15 cellular contexts compared by ENCODE assay signal in the genomic region with DNA sequence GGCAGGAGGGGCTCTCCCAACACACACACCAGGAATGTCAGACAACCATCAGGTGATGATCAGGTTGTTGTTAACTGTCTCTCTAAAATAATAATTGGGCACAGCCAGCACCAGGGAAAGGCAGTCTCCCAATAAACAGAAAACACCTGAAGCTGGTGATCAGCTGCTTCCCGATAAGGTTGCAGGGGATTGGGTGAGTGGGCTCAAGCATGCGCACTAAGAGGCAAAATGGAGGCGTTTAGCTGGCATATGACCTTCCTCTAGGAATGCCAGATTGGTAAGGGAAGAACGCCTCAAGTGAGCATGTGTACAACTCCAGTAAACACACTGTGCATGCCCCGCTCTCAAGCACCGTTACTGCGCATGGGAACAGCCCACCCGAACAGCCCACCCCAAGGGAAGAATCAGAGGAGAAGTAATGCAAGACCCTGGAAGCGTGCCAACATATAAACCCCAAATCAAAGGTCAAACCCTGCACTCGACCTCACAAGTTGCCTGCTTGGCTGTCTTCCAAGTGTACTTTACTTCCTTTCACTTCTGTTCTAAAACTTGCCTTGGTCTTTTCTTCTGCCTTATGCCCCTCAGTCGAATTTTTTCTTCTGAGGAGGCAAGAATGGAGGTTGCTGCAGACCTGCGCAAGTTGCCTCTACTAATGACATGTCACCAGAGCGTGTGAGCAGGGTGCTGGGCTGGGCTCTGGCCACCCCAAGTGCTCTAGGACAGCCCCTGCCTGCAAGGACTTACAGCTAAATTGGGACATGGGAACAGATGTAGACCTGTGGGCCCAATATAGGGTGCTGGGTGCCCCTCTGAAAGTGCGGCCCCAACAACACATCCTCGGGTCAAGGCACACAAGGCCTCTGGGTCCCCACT.
DNase-seq lines count a peak whose midpoint lies in the region; ATAC-seq and TF ChIP-seq lines count a peak whose summit lies in the region.
"Had no signal": no experiment of that assay in that cellular context is flagged by ENCODE, and none has a peak within 500 bp of the region (broad histone marks: within the 10 kb centered on the region; RNA-seq: fewer than 3 reads in every experiment).

No MANE protein-coding gene starts in this region.

- no peaks in the 10 kb centered on the region for H3K27me3 Mint-ChIP-seq in stimulated activated naive CD8-positive, alpha-beta T cell treated with anti-CD3 and anti-CD28 coated beads, Interleukin-15, amount 100 ng/mL, for 72 hours
- H3K27me3 Mint-ChIP-seq in HFFc6 (ENCODE audit: insufficient read depth) = peaks cover 5% of the 10 kb centered on the region
- H3K27me3 Mint-ChIP-seq: brain had no signal

- peak overlapping the region; percentile 46 for H3K27ac ChIP-seq in duodenal mucosa (ENCODE audit: low read depth, low read length)
- H3K27ac ChIP-seq: skin epidermis had no signal

- H3K4me1 Mint-ChIP-seq in stimulated activated naive CD8-positive, alpha-beta T cell treated with anti-CD3 and anti-CD28 coated beads, Interleukin-15, amount 100 ng/mL, for 72 hours = peaks cover 42% of the 10 kb centered on the region
- H3K4me1 Mint-ChIP-seq in HFFc6 (ENCODE audit: low read depth) = no peaks in the 10 kb centered on the region

- peaks cover 43 to 65% of the 10 kb centered on the region in 2 donors for H3K4me1 ChIP-seq in duodenal mucosa (ENCODE audit: control insufficient read depth in 1 of 2, insufficient read depth in 2 of 2, low read length in 2 of 2)

- no peaks in the 10 kb centered on the region for H3K9me3 Mint-ChIP-seq in stimulated activated naive CD8-positive, alpha-beta T cell treated with anti-CD3 and anti-CD28 coated beads, Interleukin-15, amount 100 ng/mL, for 72 hours
- peaks cover 48% of the 10 kb centered on the region for H3K9me3 Mint-ChIP-seq in HFFc6
- H3K9me3 Mint-ChIP-seq: endodermal cell had no signal

- H3K4me3 ChIP-seq in duodenal mucosa (ENCODE audit: low read depth in 1 of 2, low read length in 2 of 2) = peak overlapping the region in 1 of 2 donors; percentile 26
- H3K4me3 ChIP-seq: skin epidermis had no signal

- H3K27me3 ChIP-seq in duodenal mucosa (ENCODE audit: control insufficient read depth in 1 of 2, insufficient read depth in 2 of 2, low read length in 2 of 2) = no peaks in the 10 kb centered on the region

- peak overlapping the region; percentile 62 to 79 for H3K27ac Mint-ChIP-seq in stimulated activated naive CD8-positive, alpha-beta T cell treated with anti-CD3 and anti-CD28 coated beads, Interleukin-15, amount 100 ng/mL, for 72 hours
- no peak overlapping the region for H3K27ac Mint-ChIP-seq in HFFc6
- H3K27ac Mint-ChIP-seq: endodermal cell had no signal

- no peaks in the 10 kb centered on the region for H3K9me3 ChIP-seq in duodenal mucosa (ENCODE audit: control insufficient read depth in 1 of 2, low read length in 2 of 2)

- TF ChIP-seq CTCF in HFFc6 (IDR thresholded peaks at IDR 0.05) = no peak

- ATAC-seq in stimulated activated naive CD8-positive, alpha-beta T cell treated with anti-CD3 and anti-CD28 coated beads, Interleukin-15, amount 100 ng/mL, for 72 hours = no peak
- ATAC-seq in GM19397 (IDR thresholded peaks at IDR 0.05; ENCODE audit: unreplicated experiment) = no peak

- H3K36me3 Mint-ChIP-seq in HFFc6 (ENCODE audit: low read depth) = no peaks in the 10 kb centered on the region; the same call in 1 of the 2 replicates
- H3K36me3 Mint-ChIP-seq: brain had no signal

- H3K36me3 ChIP-seq in duodenal mucosa (ENCODE audit: control insufficient read depth in 1 of 2, insufficient read depth in 2 of 2, low read length in 2 of 2) = no peaks in the 10 kb centered on the region

- peak overlapping the region in 1 of 2 donors; percentile 35 for H3K9ac ChIP-seq in duodenal mucosa (ENCODE audit: low read depth in 1 of 2, low read length in 2 of 2)

- no peak overlapping the region for H3K4me3 Mint-ChIP-seq in stimulated activated naive CD8-positive, alpha-beta T cell treated with anti-CD3 and anti-CD28 coated beads, Interleukin-15, amount 100 ng/mL, for 72 hours
- no peak overlapping the region for H3K4me3 Mint-ChIP-seq in HFFc6
- H3K4me3 Mint-ChIP-seq: endodermal cell had no signal

- DNase-seq in SIG-M5 treated with dmso at 0.1 percent for 504 hours (lab: John Stamatoyannopoulos, UW; ENCODE audit: unreplicated experiment) = peak; percentile 37
- DNase-seq in SIG-M5 (lab: John Stamatoyannopoulos, UW) = no peak
- peak; percentile 31 for DNase-seq in NOMO-1 treated with dmso at 0.1 percent for 144 hours (lab: John Stamatoyannopoulos, UW; ENCODE audit: unreplicated experiment)
- peak; percentile 12 to 17 for DNase-seq in stimulated activated naive CD8-positive, alpha-beta T cell treated with anti-CD3 and anti-CD28 coated beads, Interleukin-15, amount 100 ng/mL, for 72 hours
- no peak for DNase-seq in HFFc6
- no peak for DNase-seq in DMS153 treated with DMSO at 0.1 percent for 48 hours (lab: John Stamatoyannopoulos, UW; ENCODE audit: unreplicated experiment)
- DNase-seq: activated CD4-positive, alpha-beta T cell treated with anti-CD3 and anti-CD28 coated beads, Interleukin-2, amount 50 U/mL, for 48 hours; activated gamma-delta T cell treated with Interleukin-2 at 50 U/mL for 16 hours; endodermal cell; foreskin fibroblast; NCI-H1105 treated with DMSO at 0.1 percent for 48 hours had no signal

Comparison
In these comparisons a context has a peak if more than half of its experiments do, and no peak if none do; other contexts are left out.
1. DNase-seq: peak in SIG-M5 treated with dmso at 0.1 percent for 504 hours (single experiment), NOMO-1 treated with dmso at 0.1 percent for 144 hours (single experiment) and stimulated activated naive CD8-positive, alpha-beta T cell treated with anti-CD3 and anti-CD28 coated beads, Interleukin-15, amount 100 ng/mL, for 72 hours (2 of 2); none in SIG-M5 (single experiment), HFFc6 (single experiment) and DMS153 treated with DMSO at 0.1 percent for 48 hours (single experiment).